Comparison of ENCODE assay signal across 18 cellular contexts in the genomic region with DNA sequence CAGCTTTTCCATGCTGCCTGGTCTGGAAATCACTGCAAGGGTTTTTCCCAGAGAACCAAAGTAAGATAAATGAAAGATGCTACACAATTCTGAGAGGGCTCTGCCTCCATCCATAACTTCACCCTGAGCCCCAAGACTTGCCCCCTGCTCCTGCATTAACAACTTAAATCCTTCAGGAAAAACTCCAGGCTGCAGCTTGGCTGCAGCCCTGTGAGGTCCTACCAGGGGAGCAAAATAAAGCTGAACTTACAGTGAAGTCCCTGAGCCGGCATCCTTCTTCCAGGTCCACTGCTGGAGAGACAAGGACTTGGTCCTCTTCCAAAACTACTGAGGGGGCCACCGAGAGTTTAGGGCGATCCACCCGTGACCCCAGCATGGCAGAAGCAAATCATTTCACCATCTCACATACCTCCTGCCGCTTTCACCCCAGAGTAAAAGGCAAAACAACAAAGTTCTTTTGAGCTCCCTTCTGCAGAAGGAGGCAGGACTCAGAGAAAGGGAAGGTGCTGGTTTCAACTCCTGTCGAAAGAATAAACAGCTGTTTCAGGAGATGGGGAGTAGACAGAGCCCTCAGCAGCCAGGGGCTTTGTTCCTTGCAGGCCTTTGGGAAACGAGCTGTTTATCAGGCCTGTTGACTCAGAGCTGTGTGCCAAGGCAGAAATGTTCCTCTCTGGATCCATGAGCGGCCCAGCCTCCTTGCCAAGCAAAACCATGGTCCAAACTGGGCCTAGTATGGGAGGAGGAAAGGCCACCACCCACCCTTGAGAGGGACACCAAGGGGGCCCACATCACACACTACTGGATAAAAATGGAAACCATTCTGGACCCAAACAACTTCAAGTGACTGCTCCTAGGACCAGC. TPM values are rescaled to one million over a fixed set of nuclear protein-coding genes. Genes with fewer than 3 reads are reported as not detected.
A peak's percentile ranks its signal among the peaks of the same experiment; 100 is the strongest.
DNase-seq lines count a peak whose midpoint lies in the region; ATAC-seq and TF ChIP-seq lines count a peak whose summit lies in the region.
"Had no signal": no experiment of that assay in that cellular context is flagged by ENCODE, and none has a peak within 500 bp of the region (broad histone marks: within the 10 kb centered on the region; RNA-seq: fewer than 3 reads in every experiment).

No MANE protein-coding gene starts in this region.

- no peaks in the 10 kb centered on the region for H3K9me3 ChIP-seq in neutrophil
- H3K9me3 ChIP-seq in vagina = no peaks in the 10 kb centered on the region

- peaks cover 25% of the 10 kb centered on the region for H3K36me3 ChIP-seq in neutrophil
- H3K36me3 ChIP-seq in vagina = no peaks in the 10 kb centered on the region

- peak; percentile 32 for DNase-seq in ELF-1 (ENCODE audit: low read depth, low spot score)
- DNase-seq in brain pericyte (ENCODE audit: low read depth, low spot score) = peak; percentile 58
- DNase-seq in left cardiac atrium = peak; percentile 65
- DNase-seq in vagina (ENCODE audit: extremely low spot score in 2 of 2) = no peak
- no peak for DNase-seq in SW 1271 (lab: John Stamatoyannopoulos, UW)
- no peak for DNase-seq in cerebellar nuclear complex (lab: John Stamatoyannopoulos, UW)
- no peak for DNase-seq in GM13976 (ENCODE audit: low spot score)
- DNase-seq: amniotic stem cell, cortex of kidney, erythroblast, kidney, NCI-H2171 treated with DMSO at 0.1 percent for 48 hours, NCI-H82 had no signal

- in situ Hi-C loops in GM13976 (cut with MboI; ENCODE audit: low sequenced_read_pairs, unreplicated experiment) = no loop called here

- H3K4me1 ChIP-seq in neutrophil (ENCODE audit: control insufficient read depth in 1 of 2, insufficient read depth in 1 of 2, low read depth in 1 of 2, low read length in 1 of 2) = peaks cover 5 to 12% of the 10 kb centered on the region in 2 experiments
- peaks cover 29% of the 10 kb centered on the region for H3K4me1 ChIP-seq in vagina
- H3K4me1 ChIP-seq: parathyroid adenoma had no signal

- H3K27me3 ChIP-seq in neutrophil (no peaks in the 10 kb centered on the region), vagina (no peaks in the 10 kb centered on the region)

- ATAC-seq in left cardiac atrium = peak; percentile 35 to 57

- intact Hi-C loops in left cardiac atrium (cut with DNase I) = no loop called here
- intact Hi-C loops in vagina (cut with DNase I) = no loop called here

- H3K27ac ChIP-seq in neutrophil = peak overlapping the region; percentile 8
- no peak overlapping the region for H3K27ac ChIP-seq in vagina
- H3K27ac ChIP-seq: parathyroid adenoma, VCaP had no signal

- H3K4me3 ChIP-seq in neutrophil (ENCODE audit: low read depth in 1 of 2, low read length in 1 of 2) = no peak overlapping the region
- no peak overlapping the region for H3K4me3 ChIP-seq in vagina

- no peak for TF ChIP-seq CTCF in neutrophil (IDR thresholded peaks at IDR 0.05)
- TF ChIP-seq CTCF in vagina (IDR thresholded peaks at IDR 0.05) = no peak
- TF ChIP-seq CTCF in GM13976 (IDR thresholded peaks at IDR 0.05; ENCODE audit: borderline replicate concordance, control extremely low read depth, extremely low read depth, insufficient read depth, missing control alignments) = no peak

- TF ChIP-seq POLR2A in vagina (IDR thresholded peaks at IDR 0.05) = no peak

RNA-seq across cellular contexts. Expression of a gene that starts 20.6 kb away (rescaled TPM):
- total RNA-seq in left cardiac atrium = 10 to 100 TPM in 1 of 2 donors, 1 to 10 TPM in 1; 8.3 to 19.3 TPM
- total RNA-seq in vagina = 18.4 TPM
- total RNA-seq: activated CD8-positive, alpha-beta memory T cell treated with anti-CD3 and anti-CD28 coated beads for 36 hours; activated T-helper 2 cell treated with anti-CD3 and anti-CD28 coated beads, Interferon-gamma antibody, Interleukin-2, Interleukin-4, amounts not matched to agents 10 μg/mL and 5 μg/mL and 100 μg/mL, durations not matched to agents 14 hours and 24 hours and 36 hours had no signal

Comparison
In these comparisons a context has a peak if more than half of its experiments do, and no peak if none do; other contexts are left out.
1. DNase-seq: peak in ELF-1 (single experiment), brain pericyte (single experiment) and left cardiac atrium (single experiment); none in vagina (0 of 2), SW 1271 (0 of 2), cerebellar nuclear complex (0 of 2) and GM13976 (single experiment).